8 cellular contexts compared by ENCODE assay signal in genomic region chr3:114213669-114214541, GRCh38. TPM values are rescaled to one million over a fixed set of nuclear protein-coding genes. Genes with fewer than 3 reads are reported as not detected.
DNase-seq lines count a peak whose midpoint lies in the region; ATAC-seq and TF ChIP-seq lines count a peak whose summit lies in the region.

No MANE protein-coding gene starts in this region.

- intact Hi-C loops in OCI-LY7 (cut with micrococcal nuclease; ENCODE audit: unreplicated experiment) (loop anchor here (1.0 to 10.0 kb wide), 10 partner anchors 61 to 679 kb away; partner anchors contain the start of genes CCDC191, NAA50, QTRT2 and SIDT1), sigmoid colon (cut with DNase I) (no loop called here)

- CTCF ChIA-PET in OCI-LY7 (lab: Charles Lee; ENCODE audit: unreplicated experiment) = interaction anchor here (0.6 to 1.1 kb wide), 6 partner anchors 8 to 471 kb away, joined by 3 to 5 read pairs (median 3); no protein-coding TSS in a partner anchor

- H3K4me2 ChIP-seq in OCI-LY7 (ENCODE audit: low read length) (peak overlapping the region; percentile 91), hepatocyte (peak overlapping the region; percentile 64)

- TF ChIP-seq POLR2A in sigmoid colon (IDR thresholded peaks at IDR 0.05) = no peak

- DNase-seq in OCI-LY7 (ENCODE audit: low spot score) (peak; percentile 93), hepatocyte (ENCODE audit: low spot score) (no peak), sigmoid colon (no peak)
- peak; percentile 34 to 65 for DNase-seq in activated T-helper 1 cell treated with anti-CD3 and anti-CD28 coated beads, Interleukin-2, amount 50 U/mL, for 16 hours (ENCODE audit: low read depth in 1 of 2, low spot score in 1 of 2)
- peak; percentile 39 to 46 for DNase-seq in stimulated activated CD4-positive, alpha-beta T cell treated with anti-CD3 and anti-CD28 coated beads, Interleukin-1b, Interleukin-23, amount 100 ng/mL, for 1 hour (ENCODE audit: low read depth in 2 of 2)

- H3K27me3 ChIP-seq in ACC112 (ENCODE audit: insufficient read depth, low read length) (no peaks in the 10 kb centered on the region), hepatocyte (peaks cover 5% of the 10 kb centered on the region), sigmoid colon (peaks cover 0 to 6% (median 0%) of the 10 kb centered on the region in 3 donors)

- H3K9me3 ChIP-seq in OCI-LY7 (ENCODE audit: low read length) = no peaks in the 10 kb centered on the region
- no peaks in the 10 kb centered on the region for H3K9me3 ChIP-seq in hepatocyte (ENCODE audit: low read depth)
- H3K9me3 ChIP-seq in sigmoid colon = no peaks in the 10 kb centered on the region

- peak overlapping the region; percentile 63 for H2AFZ ChIP-seq in ACC112 (ENCODE audit: low read length, unreplicated experiment)
- H2AFZ ChIP-seq in OCI-LY7 (ENCODE audit: low read length) = peak overlapping the region; percentile 91; the same call in 1 of the 2 replicates
- no peak overlapping the region for H2AFZ ChIP-seq in hepatocyte

- TF ChIP-seq CTCF in OCI-LY7 (conservative IDR thresholded peaks at IDR 0.05; ENCODE audit: low read length) = peak; percentile 70
- no peak for TF ChIP-seq CTCF in hepatocyte (IDR thresholded peaks at IDR 0.05; ENCODE audit: poor library complexity)
- no peak for TF ChIP-seq CTCF in sigmoid colon (IDR thresholded peaks at IDR 0.05)

- no TSS peak for BruUV-seq in OCI-LY7 (replicated peaks; lab: Mats Ljungman, UMichigan)

- H3K27ac ChIP-seq in ACC112 (ENCODE audit: low read depth, low read length) (peak overlapping the region; percentile 93), OCI-LY7 (ENCODE audit: low read depth, low read length, poor library complexity, severe bottlenecking) (peak overlapping the region; percentile 99), hepatocyte (no peak overlapping the region), sigmoid colon (no peak overlapping the region)

- H3K9me2 ChIP-seq in OCI-LY7 (ENCODE audit: insufficient read depth, low read length) = no peaks in the 10 kb centered on the region
- H3K9me2 ChIP-seq in hepatocyte (replicated peaks; ENCODE audit: insufficient read depth) = no peaks in the 10 kb centered on the region

- 37% methylated on average over 18 of the region's 18 CpGs for WGBS in hepatocyte (ENCODE audit: low lambda C conversion rate, missing lambda C conversion rate)
- 17 to 44% methylated on average over 18 of the region's 18 CpGs for WGBS in sigmoid colon, 2 donors

- no peak for TF ChIP-seq EP300 in sigmoid colon (IDR thresholded peaks at IDR 0.05)

- H3K79me2 ChIP-seq in ACC112 (ENCODE audit: control insufficient read depth, insufficient read depth, low read length, unreplicated experiment) = no peaks in the 10 kb centered on the region
- peaks cover 14% of the 10 kb centered on the region; the same call in 1 of the 2 replicates for H3K79me2 ChIP-seq in OCI-LY7 (ENCODE audit: insufficient read depth, low read depth, low read length)
- no peaks in the 10 kb centered on the region for H3K79me2 ChIP-seq in hepatocyte

- H3K4me3 ChIP-seq in ACC112 (ENCODE audit: low read depth, low read length) (peak overlapping the region; percentile 55), OCI-LY7 (ENCODE audit: low read depth, low read length, poor library complexity, severe bottlenecking) (peak overlapping the region; percentile 69), hepatocyte (no peak overlapping the region), sigmoid colon (no peak overlapping the region)

- H3K4me1 ChIP-seq in ACC112 (ENCODE audit: control insufficient read depth, insufficient read depth, low read length, unreplicated experiment) = peaks cover 60% of the 10 kb centered on the region
- H3K4me1 ChIP-seq in OCI-LY7 (ENCODE audit: insufficient read depth, low read length, poor library complexity, severe bottlenecking) = peaks cover 54% of the 10 kb centered on the region
- no peaks in the 10 kb centered on the region for H3K4me1 ChIP-seq in hepatocyte (ENCODE audit: insufficient read depth)
- H3K4me1 ChIP-seq in sigmoid colon = no peaks in the 10 kb centered on the region

- no peaks in the 10 kb centered on the region for H4K20me1 ChIP-seq in OCI-LY7 (ENCODE audit: insufficient read depth, low read length)
- H4K20me1 ChIP-seq in hepatocyte (ENCODE audit: insufficient read depth, poor library complexity, severe bottlenecking) = no peaks in the 10 kb centered on the region

- POLR2A ChIA-PET in OCI-LY7 (lab: Charles Lee) = interaction anchor here (0.5 to 2.8 kb wide), 31 partner anchors 9 to 699 kb away, joined by 3 to 38 read pairs (median 4); partner anchors contain the start of genes ATP6V1A, DRD3 and SPICE1

- H3K36me3 ChIP-seq in ACC112 (ENCODE audit: insufficient read depth, low read length) (no peaks in the 10 kb centered on the region), OCI-LY7 (ENCODE audit: insufficient read depth, low read length) (no peaks in the 10 kb centered on the region), hepatocyte (replicated peaks; ENCODE audit: insufficient read depth, low read depth) (no peaks in the 10 kb centered on the region), sigmoid colon (no peaks in the 10 kb centered on the region)

- ATAC-seq in GM18867 (IDR thresholded peaks at IDR 0.05; ENCODE audit: unreplicated experiment) (peak; percentile 88), HG03045 (IDR thresholded peaks at IDR 0.05; ENCODE audit: unreplicated experiment) (peak; percentile 90)

RNA-seq across cellular contexts. Expression of gene ZNF80, which starts 23.5 kb away (rescaled TPM):
- total RNA-seq in OCI-LY7 (2014; rRNA removed; shearing (Covaris generic)) = not detected in 2 replicates
- not detected in 2 replicates for total RNA-seq in OCI-LY7 (2022)
- total RNA-seq in hepatocyte = not detected in 2 replicates
- not detected in 2 replicates for polyA plus RNA-seq in hepatocyte
- not detected for total RNA-seq in sigmoid colon
- under 1 TPM in 1 of 3 donors, not detected in 2; 0.19 TPM for polyA plus RNA-seq in sigmoid colon

RNA-seq across cellular contexts. Expression of gene DRD3, which starts 35.1 kb away (rescaled TPM):
- not detected in 2 replicates for total RNA-seq in OCI-LY7 (2014; rRNA removed; shearing (Covaris generic))
- total RNA-seq in OCI-LY7 (2022) (not detected in 2 replicates), hepatocyte (not detected in 2 replicates), sigmoid colon (not detected)
- polyA plus RNA-seq in hepatocyte (not detected in 2 replicates), sigmoid colon (not detected)

Comparison
In these comparisons a context has a peak if more than half of its experiments do, and no peak if none do; other contexts are left out.
1. H3K27ac ChIP-seq: peak in ACC112 (single experiment) and OCI-LY7 (single experiment); none in hepatocyte (single experiment) and sigmoid colon (0 of 4).
2. H3K4me3 ChIP-seq: peak in ACC112 (single experiment) and OCI-LY7 (single experiment); none in hepatocyte (single experiment) and sigmoid colon (0 of 4).
3. DNase-seq: peak in OCI-LY7 (single experiment), activated T-helper 1 cell treated with anti-CD3 and anti-CD28 coated beads, Interleukin-2, amount 50 U/mL, for 16 hours (2 of 2) and stimulated activated CD4-positive, alpha-beta T cell treated with anti-CD3 and anti-CD28 coated beads, Interleukin-1b, Interleukin-23, amount 100 ng/mL, for 1 hour (2 of 2); none in hepatocyte (single experiment) and sigmoid colon (single experiment).